Comparison of ENCODE assay signal across 1 cellular context in the genomic region with DNA sequence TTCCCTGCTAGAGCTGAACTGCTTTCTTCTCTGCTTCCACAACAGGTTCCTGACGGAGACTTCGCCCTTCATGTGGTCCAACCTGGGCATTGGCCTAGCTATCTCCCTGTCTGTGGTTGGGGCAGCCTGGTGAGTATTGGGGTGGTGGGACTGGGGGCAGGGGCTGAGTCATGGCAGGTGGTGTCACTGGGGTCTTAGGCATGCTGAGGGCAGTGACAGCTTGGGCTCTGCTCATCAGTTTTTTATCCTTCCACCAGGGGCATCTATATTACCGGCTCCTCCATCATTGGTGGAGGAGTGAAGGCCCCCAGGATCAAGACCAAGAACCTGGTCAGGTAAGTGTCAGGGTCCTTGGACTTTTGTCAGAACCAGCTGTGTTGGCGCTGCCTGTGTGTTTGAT.
TF ChIP-seq lines count a peak whose summit lies in the region.

No MANE protein-coding gene starts in this region.

TF ChIP-seq in A549, 52 proteins besides CTCF, POLR2A, EP300 and RAD21 (continued from another document):
- no peak for TF ChIP-seq TP53 (CRISPR knock-in tag; IDR thresholded peaks at IDR 0.05)
- TF ChIP-seq JUN (IDR thresholded peaks at IDR 0.05) = no peak
- no peak for TF ChIP-seq EHMT2 (IDR thresholded peaks at IDR 0.05; ENCODE audit: low read depth)
